ENCODE assay signal across 11 cellular contexts in the genomic region with DNA sequence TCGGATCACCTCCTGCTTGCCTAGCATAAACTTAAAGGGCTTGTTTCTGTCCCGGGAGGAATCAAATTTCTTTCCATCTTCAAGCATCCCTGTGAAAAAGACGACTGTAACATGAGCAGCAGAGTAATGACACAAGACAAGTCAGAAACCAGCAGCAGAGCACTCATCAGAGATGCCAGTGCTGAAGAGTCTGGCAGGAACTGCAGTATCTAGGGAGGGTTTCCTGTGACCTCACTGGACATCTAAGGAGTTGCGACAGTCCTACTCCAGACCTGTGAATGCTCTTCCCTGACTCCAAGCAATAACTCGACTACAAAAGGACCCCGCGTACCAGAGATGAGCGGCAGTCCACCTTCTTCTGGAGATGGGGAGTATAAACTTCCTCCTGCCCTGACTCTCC. TPM values are rescaled to one million over a fixed set of nuclear protein-coding genes. Genes with fewer than 3 reads are reported as not detected.
DNase-seq lines count a peak whose midpoint lies in the region; ATAC-seq, FAIRE-seq and TF ChIP-seq lines count a peak whose summit lies in the region.
"Had no signal": no experiment of that assay in that cellular context is flagged by ENCODE, and none has a peak within 500 bp of the region (broad histone marks: within the 10 kb centered on the region; RNA-seq: fewer than 3 reads in every experiment).

No MANE protein-coding gene starts in this region.

- no peaks in the 10 kb centered on the region for H3K9me3 ChIP-seq in A673 (ENCODE audit: low read depth, low read length, poor library complexity, severe bottlenecking)

- no peak overlapping the region for H3K27ac ChIP-seq in A673 (ENCODE audit: low read depth, low read length, poor library complexity, severe bottlenecking)

- no TSS peak for BruUV-seq in A673 (replicated peaks; lab: Mats Ljungman, UMichigan)

- peak overlapping the region; percentile 79 for H3K4me3 Mint-ChIP-seq in activated T-helper 17 cell treated with anti-CD3 and anti-CD28 coated beads, Interleukin-2, amount 50 U/mL, for 72 hours
- H3K4me3 Mint-ChIP-seq: nephron had no signal

- H3K4me1 Mint-ChIP-seq in activated T-helper 17 cell treated with anti-CD3 and anti-CD28 coated beads, Interleukin-2, amount 50 U/mL, for 72 hours, result peaks cover 54% of the 10 kb centered on the region

- H3K4me1 ChIP-seq in A673 (ENCODE audit: insufficient read depth, low read length, poor library complexity, severe bottlenecking), result no peaks in the 10 kb centered on the region

- no peaks in the 10 kb centered on the region for H3K27me3 Mint-ChIP-seq in activated T-helper 17 cell treated with anti-CD3 and anti-CD28 coated beads, Interleukin-2, amount 50 U/mL, for 72 hours

- POLR2A ChIA-PET in AG04449 (lab: Yijun Ruan, JAX) (no interaction called here), A673 (lab: Charles Lee; ENCODE audit: low non-redundant PET) (no interaction called here)

- no peaks in the 10 kb centered on the region for H3K9me3 Mint-ChIP-seq in activated T-helper 17 cell treated with anti-CD3 and anti-CD28 coated beads, Interleukin-2, amount 50 U/mL, for 72 hours
- H3K9me3 Mint-ChIP-seq: nephron had no signal

- no peak for TF ChIP-seq CTCF in AG04449 (IDR thresholded peaks at IDR 0.05; ENCODE audit: insufficient read depth, low read length, missing control alignments)
- no peak for TF ChIP-seq CTCF in A673 (conservative IDR thresholded peaks at IDR 0.05; ENCODE audit: low read depth, low read length)

- H3K4me3 ChIP-seq in AG04449 (ENCODE audit: low read depth, low read length) (no peak overlapping the region), A673 (ENCODE audit: low read depth, low read length, poor library complexity, severe bottlenecking) (no peak overlapping the region)

- ATAC-seq in activated T-helper 17 cell treated with anti-CD3 and anti-CD28 coated beads, Interleukin-2, amount 50 U/mL, for 72 hours (replicated peaks), result no peak
- ATAC-seq in HG03025 (IDR thresholded peaks at IDR 0.05; ENCODE audit: low FRiP score, unreplicated experiment), result no peak
- ATAC-seq: activated CD4-positive, CD25-positive, alpha-beta regulatory T cell treated with anti-CD3 and anti-CD28 coated beads, Interleukin-2, amount 50 U/mL, for 24 hours had no signal

- no peak for FAIRE-seq in GM19239 (lab: Jason Lieb, UNC)

- peak overlapping the region; percentile 98 for H3K27ac Mint-ChIP-seq in activated T-helper 17 cell treated with anti-CD3 and anti-CD28 coated beads, Interleukin-2, amount 50 U/mL, for 72 hours

- peak; percentile 45 for DNase-seq in AG04449 (ENCODE audit: low read depth, low spot score)
- DNase-seq in HCEC 1CT, result peak; percentile 72
- DNase-seq in left kidney (ENCODE audit: low read depth, low spot score), result peak; percentile 90
- no peak for DNase-seq in GOT3 (lab: John Stamatoyannopoulos, UW)
- DNase-seq in A673 (ENCODE audit: low spot score), result no peak
- DNase-seq in GM19239 (ENCODE audit: insufficient read length, low spot score), result no peak
- DNase-seq: stimulated activated naive CD4-positive, alpha-beta T cell had no signal

- H3K27me3 ChIP-seq in A673 (replicated peaks; ENCODE audit: insufficient read depth, low read depth, low read length, poor library complexity), result no peaks in the 10 kb centered on the region

- H3K36me3 ChIP-seq in A673 (ENCODE audit: insufficient read depth, low read length, poor library complexity, severe bottlenecking), result peaks cover 40% of the 10 kb centered on the region

- CTCF ChIA-PET in AG04449 (lab: Yijun Ruan, JAX), result interaction anchor here (1.3 to 1.9 kb wide), 3 partner anchors 10 to 65 kb away, joined by 4 to 5 read pairs (median 4); no protein-coding TSS in a partner anchor
- CTCF ChIA-PET in A673 (lab: Charles Lee), result no interaction called here

- intact Hi-C loops in A673 (cut with micrococcal nuclease; ENCODE audit: unreplicated experiment), result no loop called here

- peaks cover 100% of the 10 kb centered on the region for H3K36me3 Mint-ChIP-seq in activated T-helper 17 cell treated with anti-CD3 and anti-CD28 coated beads, Interleukin-2, amount 50 U/mL, for 72 hours (ENCODE audit: low read depth)

RNA-seq across cellular contexts. Expression of gene FKBP1A, which starts 17.3 kb away (rescaled TPM):
- total RNA-seq in activated T-helper 17 cell treated with anti-CD3 and anti-CD28 coated beads, Interleukin-2, amount 50 U/mL, for 72 hours, result 100 to 1,000 TPM; 178 to 294 TPM
- total RNA-seq in A673 (2021), result 264 and 270 TPM in 2 replicates

RNA-seq across cellular contexts. Expression of gene SDCBP2, which starts 46.6 kb away (rescaled TPM):
- 10 to 100 TPM in 1 of 2 donors, 1 to 10 TPM in 1; 1.8 to 14.3 TPM for total RNA-seq in activated T-helper 17 cell treated with anti-CD3 and anti-CD28 coated beads, Interleukin-2, amount 50 U/mL, for 72 hours
- 3.4 and 3.5 TPM in 2 replicates for total RNA-seq in A673 (2021)

Comparison
In these comparisons a context has a peak if more than half of its experiments do, and no peak if none do; other contexts are left out.
1. DNase-seq: peak in AG04449 (single experiment), HCEC 1CT (single experiment) and left kidney (single experiment); none in GOT3 (single experiment), A673 (single experiment) and GM19239 (single experiment).